In genomic region chr1:204769997-204770396, GRCh38 we compare ENCODE assay signal across 1 cellular context.
TF ChIP-seq lines count a peak whose summit lies in the region.

No MANE protein-coding gene starts in this region.

TF ChIP-seq in GM23338, 12 proteins besides CTCF, POLR2A, EP300 and RAD21 (continued from another document):
- TF ChIP-seq, protein P1, sequence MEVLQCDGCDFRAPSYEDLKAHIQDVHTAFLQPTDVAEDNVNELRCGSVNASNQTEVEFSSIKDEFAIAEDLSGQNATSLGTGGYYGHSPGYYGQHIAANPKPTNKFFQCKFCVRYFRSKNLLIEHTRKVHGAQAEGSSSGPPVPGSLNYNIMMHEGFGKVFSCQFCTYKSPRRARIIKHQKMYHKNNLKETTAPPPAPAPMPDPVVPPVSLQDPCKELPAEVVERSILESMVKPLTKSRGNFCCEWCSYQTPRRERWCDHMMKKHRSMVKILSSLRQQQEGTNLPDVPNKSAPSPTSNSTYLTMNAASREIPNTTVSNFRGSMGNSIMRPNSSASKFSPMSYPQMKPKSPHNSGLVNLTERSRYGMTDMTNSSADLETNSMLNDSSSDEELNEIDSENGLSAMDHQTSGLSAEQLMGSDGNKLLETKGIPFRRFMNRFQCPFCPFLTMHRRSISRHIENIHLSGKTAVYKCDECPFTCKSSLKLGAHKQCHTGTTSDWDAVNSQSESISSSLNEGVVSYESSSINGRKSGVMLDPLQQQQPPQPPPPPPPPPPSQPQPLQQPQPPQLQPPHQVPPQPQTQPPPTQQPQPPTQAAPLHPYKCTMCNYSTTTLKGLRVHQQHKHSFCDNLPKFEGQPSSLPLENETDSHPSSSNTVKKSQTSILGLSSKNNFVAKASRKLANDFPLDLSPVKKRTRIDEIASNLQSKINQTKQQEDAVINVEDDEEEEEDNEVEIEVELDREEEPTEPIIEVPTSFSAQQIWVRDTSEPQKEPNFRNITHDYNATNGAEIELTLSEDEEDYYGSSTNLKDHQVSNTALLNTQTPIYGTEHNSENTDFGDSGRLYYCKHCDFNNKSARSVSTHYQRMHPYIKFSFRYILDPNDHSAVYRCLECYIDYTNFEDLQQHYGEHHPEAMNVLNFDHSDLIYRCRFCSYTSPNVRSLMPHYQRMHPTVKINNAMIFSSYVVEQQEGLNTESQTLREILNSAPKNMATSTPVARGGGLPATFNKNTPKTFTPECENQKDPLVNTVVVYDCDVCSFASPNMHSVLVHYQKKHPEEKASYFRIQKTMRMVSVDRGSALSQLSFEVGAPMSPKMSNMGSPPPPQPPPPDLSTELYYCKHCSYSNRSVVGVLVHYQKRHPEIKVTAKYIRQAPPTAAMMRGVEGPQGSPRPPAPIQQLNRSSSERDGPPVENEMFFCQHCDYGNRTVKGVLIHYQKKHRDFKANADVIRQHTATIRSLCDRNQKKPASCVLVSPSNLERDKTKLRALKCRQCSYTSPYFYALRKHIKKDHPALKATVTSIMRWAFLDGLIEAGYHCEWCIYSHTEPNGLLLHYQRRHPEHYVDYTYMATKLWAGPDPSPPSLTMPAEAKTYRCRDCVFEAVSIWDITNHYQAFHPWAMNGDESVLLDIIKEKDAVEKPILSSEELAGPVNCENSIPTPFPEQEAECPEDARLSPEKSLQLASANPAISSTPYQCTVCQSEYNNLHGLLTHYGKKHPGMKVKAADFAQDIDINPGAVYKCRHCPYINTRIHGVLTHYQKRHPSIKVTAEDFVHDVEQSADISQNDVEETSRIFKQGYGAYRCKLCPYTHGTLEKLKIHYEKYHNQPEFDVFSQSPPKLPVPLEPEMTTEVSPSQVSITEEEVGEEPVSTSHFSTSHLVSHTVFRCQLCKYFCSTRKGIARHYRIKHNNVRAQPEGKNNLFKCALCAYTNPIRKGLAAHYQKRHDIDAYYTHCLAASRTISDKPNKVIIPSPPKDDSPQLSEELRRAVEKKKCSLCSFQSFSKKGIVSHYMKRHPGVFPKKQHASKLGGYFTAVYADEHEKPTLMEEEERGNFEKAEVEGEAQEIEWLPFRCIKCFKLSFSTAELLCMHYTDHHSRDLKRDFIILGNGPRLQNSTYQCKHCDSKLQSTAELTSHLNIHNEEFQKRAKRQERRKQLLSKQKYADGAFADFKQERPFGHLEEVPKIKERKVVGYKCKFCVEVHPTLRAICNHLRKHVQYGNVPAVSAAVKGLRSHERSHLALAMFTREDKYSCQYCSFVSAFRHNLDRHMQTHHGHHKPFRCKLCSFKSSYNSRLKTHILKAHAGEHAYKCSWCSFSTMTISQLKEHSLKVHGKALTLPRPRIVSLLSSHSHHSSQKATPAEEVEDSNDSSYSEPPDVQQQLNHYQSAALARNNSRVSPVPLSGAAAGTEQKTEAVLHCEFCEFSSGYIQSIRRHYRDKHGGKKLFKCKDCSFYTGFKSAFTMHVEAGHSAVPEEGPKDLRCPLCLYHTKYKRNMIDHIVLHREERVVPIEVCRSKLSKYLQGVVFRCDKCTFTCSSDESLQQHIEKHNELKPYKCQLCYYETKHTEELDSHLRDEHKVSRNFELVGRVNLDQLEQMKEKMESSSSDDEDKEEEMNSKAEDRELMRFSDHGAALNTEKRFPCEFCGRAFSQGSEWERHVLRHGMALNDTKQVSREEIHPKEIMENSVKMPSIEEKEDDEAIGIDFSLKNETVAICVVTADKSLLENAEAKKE (CRISPR knock-in tag; IDR thresholded peaks at IDR 0.05): no peak
- no peak for TF ChIP-seq EZH2phosphoT487 (IDR thresholded peaks at IDR 0.05; ENCODE audit: unreplicated experiment)
- TF ChIP-seq JUNB (IDR thresholded peaks at IDR 0.05; ENCODE audit: unreplicated experiment): no peak
- no peak for TF ChIP-seq POLR2AphosphoS5 (IDR thresholded peaks at IDR 0.05; ENCODE audit: low read depth)
- no peak for TF ChIP-seq ZNF114 (CRISPR knock-in tag; IDR thresholded peaks at IDR 0.05)
- no peak for TF ChIP-seq EZH2 (IDR thresholded peaks at IDR 0.05; ENCODE audit: low read depth, unreplicated experiment)
- TF ChIP-seq CREB1 (CRISPR knock-in tag; IDR thresholded peaks at IDR 0.05; ENCODE audit: low read depth): no peak
- TF ChIP-seq ZNF331 (CRISPR knock-in tag; IDR thresholded peaks at IDR 0.05; ENCODE audit: low read depth): no peak
